ENCODE assay signal across 11 cellular contexts in the genomic region with DNA sequence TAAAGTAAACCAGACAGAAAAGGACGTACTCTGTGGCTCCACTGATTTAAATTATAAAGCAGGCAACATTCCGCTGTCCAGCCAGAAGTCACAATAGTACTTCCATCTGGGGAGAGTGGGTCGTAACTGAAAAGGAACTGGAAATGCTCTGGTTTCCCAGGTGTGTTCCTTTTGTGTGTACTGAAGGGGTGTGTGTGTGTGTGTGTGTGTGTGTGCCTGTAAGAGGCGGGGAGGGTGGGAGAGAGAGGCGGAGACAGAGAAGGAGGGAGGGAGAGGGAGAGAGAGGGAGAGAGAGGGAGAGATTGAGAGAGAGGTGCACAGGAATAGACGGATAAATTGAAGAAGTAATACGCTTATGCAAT.
DNase-seq lines count a peak whose midpoint lies in the region; ATAC-seq and TF ChIP-seq lines count a peak whose summit lies in the region.
"Had no signal": no experiment of that assay in that cellular context is flagged by ENCODE, and none has a peak within 500 bp of the region (broad histone marks: within the 10 kb centered on the region; RNA-seq: fewer than 3 reads in every experiment).

No MANE protein-coding gene starts in this region.

- H3F3A ChIP-seq in PC-3 (ENCODE audit: low read length, unreplicated experiment) = no peaks in the 10 kb centered on the region
- H3F3A ChIP-seq in smooth muscle cell (ENCODE audit: low read depth) = no peaks in the 10 kb centered on the region

- no peaks in the 10 kb centered on the region for H3K9me3 ChIP-seq in PC-3 (ENCODE audit: low read length)
- no peaks in the 10 kb centered on the region for H3K9me3 ChIP-seq in smooth muscle cell (replicated peaks; ENCODE audit: low read depth)

- intact Hi-C loops in PC-3 (cut with micrococcal nuclease) = loop anchor here (1.0 kb wide), 1 partner anchor 36 kb away; no protein-coding TSS in a partner anchor

- H3K4me3 ChIP-seq in PC-3 (ENCODE audit: low read length) = peak overlapping the region; percentile 76
- peak overlapping the region; percentile 27 for H3K4me3 ChIP-seq in fibroblast of mammary gland (ENCODE audit: control insufficient read depth, low read depth, low read length)
- H3K4me3 ChIP-seq in smooth muscle cell = peak overlapping the region; percentile 41
- H3K4me3 ChIP-seq: BLaER1 had no signal

- 8% methylated on average over 5 of the region's 7 CpGs for WGBS in smooth muscle cell (ENCODE audit: low lambda C conversion rate)

- no peak overlapping the region for H3K27ac Mint-ChIP-seq in activated naive CD8-positive, alpha-beta T cell treated with anti-CD3 and anti-CD28 coated beads, Interleukin-2, amount 10 ng/mL, durations not matched to agents 7 days and 5 days
- H3K27ac Mint-ChIP-seq in activated naive CD8-positive, alpha-beta T cell treated with anti-CD3 and anti-CD28 coated beads for 36 hours = no peak overlapping the region

- no peaks in the 10 kb centered on the region for H3K9me2 ChIP-seq in PC-3 (replicated peaks; ENCODE audit: low read length)

- no peak for ATAC-seq in activated naive CD8-positive, alpha-beta T cell treated with anti-CD3 and anti-CD28 coated beads, Interleukin-2, amount 10 ng/mL, durations not matched to agents 7 days and 5 days (ENCODE audit: low read depth)
- ATAC-seq in PC-3 = peak; percentile 90
- ATAC-seq in GM19463 (IDR thresholded peaks at IDR 0.05; ENCODE audit: unreplicated experiment) = no peak
- ATAC-seq in HG03378 (IDR thresholded peaks at IDR 0.05; ENCODE audit: unreplicated experiment) = no peak

- H3K4me2 ChIP-seq in PC-3 (ENCODE audit: low read length) (peak overlapping the region; percentile 94), smooth muscle cell (peak overlapping the region; percentile 83)
- H3K4me2 ChIP-seq: BLaER1 had no signal

- H3K9me3 Mint-ChIP-seq in activated naive CD8-positive, alpha-beta T cell treated with anti-CD3 and anti-CD28 coated beads, Interleukin-2, amount 10 ng/mL, durations not matched to agents 7 days and 5 days = peaks cover 8% of the 10 kb centered on the region
- no peaks in the 10 kb centered on the region for H3K9me3 Mint-ChIP-seq in activated naive CD8-positive, alpha-beta T cell treated with anti-CD3 and anti-CD28 coated beads for 36 hours

- no peaks in the 10 kb centered on the region for H3K27me3 ChIP-seq in PC-3 (ENCODE audit: low read length)
- no peaks in the 10 kb centered on the region for H3K27me3 ChIP-seq in smooth muscle cell (ENCODE audit: low read depth)
- H3K27me3 ChIP-seq: BLaER1 had no signal

- peaks cover 10% of the 10 kb centered on the region for H3K4me1 Mint-ChIP-seq in activated naive CD8-positive, alpha-beta T cell treated with anti-CD3 and anti-CD28 coated beads, Interleukin-2, amount 10 ng/mL, durations not matched to agents 7 days and 5 days
- peaks cover 9% of the 10 kb centered on the region for H3K4me1 Mint-ChIP-seq in activated naive CD8-positive, alpha-beta T cell treated with anti-CD3 and anti-CD28 coated beads for 36 hours

- H3K4me3 Mint-ChIP-seq in activated naive CD8-positive, alpha-beta T cell treated with anti-CD3 and anti-CD28 coated beads, Interleukin-2, amount 10 ng/mL, durations not matched to agents 7 days and 5 days = peak overlapping the region; percentile 10
- no peak overlapping the region for H3K4me3 Mint-ChIP-seq in activated naive CD8-positive, alpha-beta T cell treated with anti-CD3 and anti-CD28 coated beads for 36 hours

- no peak overlapping the region for H3K27ac ChIP-seq in PC-3 (ENCODE audit: low read length)
- H3K27ac ChIP-seq in smooth muscle cell (ENCODE audit: low read depth) = no peak overlapping the region
- H3K27ac ChIP-seq: BLaER1 had no signal

- H4K20me1 ChIP-seq in PC-3 (ENCODE audit: low read length) (no peaks in the 10 kb centered on the region), smooth muscle cell (ENCODE audit: low read depth) (no peaks in the 10 kb centered on the region)
- H4K20me1 ChIP-seq: BLaER1 had no signal

- TF ChIP-seq CTCF in PC-3 (conservative IDR thresholded peaks at IDR 0.05; ENCODE audit: low read depth, low read length) (no peak), fibroblast of mammary gland (conservative IDR thresholded peaks at IDR 0.05; ENCODE audit: control insufficient read depth, insufficient read depth, low read depth, low read length) (no peak), smooth muscle cell (IDR thresholded peaks at IDR 0.05; ENCODE audit: borderline replicate concordance, insufficient read depth, poor library complexity, severe bottlenecking) (no peak)

- H3K4me1 ChIP-seq in PC-3 (ENCODE audit: insufficient read depth, low read length) (no peaks in the 10 kb centered on the region; the same call in 1 of the 2 replicates), smooth muscle cell (ENCODE audit: low read depth) (peaks cover 3% of the 10 kb centered on the region)
- H3K4me1 ChIP-seq: BLaER1 had no signal

- peaks cover 45% of the 10 kb centered on the region for H3K27me3 Mint-ChIP-seq in activated naive CD8-positive, alpha-beta T cell treated with anti-CD3 and anti-CD28 coated beads, Interleukin-2, amount 10 ng/mL, durations not matched to agents 7 days and 5 days
- peaks cover 90% of the 10 kb centered on the region for H3K27me3 Mint-ChIP-seq in activated naive CD8-positive, alpha-beta T cell treated with anti-CD3 and anti-CD28 coated beads for 36 hours

- H3K9ac ChIP-seq in PC-3 (ENCODE audit: low read length) (no peak overlapping the region; the same call in 1 of the 2 replicates), smooth muscle cell (ENCODE audit: low read depth) (no peak overlapping the region)
- H3K9ac ChIP-seq: BLaER1 had no signal

- H3K36me3 Mint-ChIP-seq in activated naive CD8-positive, alpha-beta T cell treated with anti-CD3 and anti-CD28 coated beads, Interleukin-2, amount 10 ng/mL, durations not matched to agents 7 days and 5 days = peaks cover 3% of the 10 kb centered on the region
- peaks cover 4% of the 10 kb centered on the region for H3K36me3 Mint-ChIP-seq in activated naive CD8-positive, alpha-beta T cell treated with anti-CD3 and anti-CD28 coated beads for 36 hours

- POLR2A ChIA-PET in activated naive CD8-positive, alpha-beta T cell treated with anti-CD3 and anti-CD28 coated beads, Interleukin-2, amount 10 ng/mL, durations not matched to agents 7 days and 5 days (lab: Charles Lee) = no interaction called here
- POLR2A ChIA-PET in PC-3 (lab: Charles Lee; ENCODE audit: unreplicated experiment) = interaction anchor here (0.7 kb wide), 1 partner anchor 1435 kb away, joined by 3 read pairs; a partner anchor contains a TSS

- H3K36me3 ChIP-seq in PC-3 (ENCODE audit: low read depth, low read length) = no peaks in the 10 kb centered on the region
- no peaks in the 10 kb centered on the region for H3K36me3 ChIP-seq in smooth muscle cell (ENCODE audit: low read depth)
- H3K36me3 ChIP-seq: BLaER1 had no signal

- H2AFZ ChIP-seq in PC-3 (ENCODE audit: low read length) (peak overlapping the region; percentile 85), smooth muscle cell (ENCODE audit: low read depth) (peak overlapping the region; percentile 61)

- DNase-seq in activated naive CD8-positive, alpha-beta T cell treated with anti-CD3 and anti-CD28 coated beads, Interleukin-2, amount 10 ng/mL, durations not matched to agents 7 days and 5 days = no peak
- no peak for DNase-seq in activated naive CD8-positive, alpha-beta T cell treated with anti-CD3 and anti-CD28 coated beads for 36 hours
- DNase-seq in PC-3 (peak; percentile 60), fibroblast of mammary gland (ENCODE audit: low read depth) (no peak), smooth muscle cell (lab: John Stamatoyannopoulos, UW; ENCODE audit: unreplicated experiment) (no peak), MV-4-11 (lab: John Stamatoyannopoulos, UW) (no peak)
- DNase-seq: midbrain, NCI-H524 treated with DMSO at 0.1 percent for 48 hours had no signal

- CTCF ChIA-PET in PC-3 (lab: Charles Lee) = no interaction called here

- no TSS peak for BruUV-seq in PC-3 (replicated peaks; lab: Mats Ljungman, UMichigan)

- no peaks in the 10 kb centered on the region for H3K79me2 ChIP-seq in PC-3 (ENCODE audit: low read length)
- no peaks in the 10 kb centered on the region for H3K79me2 ChIP-seq in smooth muscle cell (ENCODE audit: low read depth)
